1 cellular context compared by ENCODE assay signal in the genomic region with DNA sequence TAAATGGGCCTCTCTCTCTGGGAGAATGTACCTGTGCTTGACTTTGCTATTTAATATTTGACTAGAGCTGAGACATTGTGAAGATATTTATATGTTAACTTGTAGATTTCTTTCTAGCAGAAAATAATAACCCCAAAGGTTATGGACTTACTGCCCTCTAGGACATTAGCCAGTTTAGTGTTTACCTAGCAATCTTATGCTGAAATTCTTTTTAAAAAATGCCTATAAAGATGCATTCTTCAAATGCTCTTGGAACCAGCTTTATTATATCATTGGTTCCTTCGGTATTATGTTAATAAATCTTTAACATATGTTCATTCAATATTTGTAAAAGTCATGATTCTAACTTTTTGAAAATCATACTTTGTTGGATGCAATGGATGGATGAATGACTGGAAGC.
TF ChIP-seq lines count a peak whose summit lies in the region.

No MANE protein-coding gene starts in this region.

TF ChIP-seq in A549, 52 proteins besides CTCF, POLR2A, EP300 and RAD21:
- TF ChIP-seq FOXS1 (CRISPR knock-in tag; IDR thresholded peaks at IDR 0.05): no peak
- no peak for TF ChIP-seq HEYL (CRISPR knock-in tag; IDR thresholded peaks at IDR 0.05)
- TF ChIP-seq, protein P1, sequence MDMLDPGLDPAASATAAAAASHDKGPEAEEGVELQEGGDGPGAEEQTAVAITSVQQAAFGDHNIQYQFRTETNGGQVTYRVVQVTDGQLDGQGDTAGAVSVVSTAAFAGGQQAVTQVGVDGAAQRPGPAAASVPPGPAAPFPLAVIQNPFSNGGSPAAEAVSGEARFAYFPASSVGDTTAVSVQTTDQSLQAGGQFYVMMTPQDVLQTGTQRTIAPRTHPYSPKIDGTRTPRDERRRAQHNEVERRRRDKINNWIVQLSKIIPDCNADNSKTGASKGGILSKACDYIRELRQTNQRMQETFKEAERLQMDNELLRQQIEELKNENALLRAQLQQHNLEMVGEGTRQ (IDR thresholded peaks at IDR 0.05): no peak
- no peak for TF ChIP-seq MAZ (IDR thresholded peaks at IDR 0.05; ENCODE audit: borderline replicate concordance, low read depth, low read length)
- peak; percentile 50; the same call in 1 of the 2 replicates for TF ChIP-seq GATA3 (IDR thresholded peaks at IDR 0.05; ENCODE audit: borderline replicate concordance)
- TF ChIP-seq MYC (IDR thresholded peaks at IDR 0.05; ENCODE audit: borderline replicate concordance, low read length): no peak
- no peak for TF ChIP-seq SMC3 (IDR thresholded peaks at IDR 0.05)
- TF ChIP-seq JUN (IDR thresholded peaks at IDR 0.05): no peak
- no peak for TF ChIP-seq HOXA7 (CRISPR knock-in tag; IDR thresholded peaks at IDR 0.05)
- TF ChIP-seq CEBPB (IDR thresholded peaks at IDR 0.05): peak in 1 of 2 experiments; percentile 40; a peak in 1 of 4 replicates
- TF ChIP-seq ZSCAN20 (CRISPR knock-in tag; IDR thresholded peaks at IDR 0.05): no peak
- TF ChIP-seq, protein P2, sequence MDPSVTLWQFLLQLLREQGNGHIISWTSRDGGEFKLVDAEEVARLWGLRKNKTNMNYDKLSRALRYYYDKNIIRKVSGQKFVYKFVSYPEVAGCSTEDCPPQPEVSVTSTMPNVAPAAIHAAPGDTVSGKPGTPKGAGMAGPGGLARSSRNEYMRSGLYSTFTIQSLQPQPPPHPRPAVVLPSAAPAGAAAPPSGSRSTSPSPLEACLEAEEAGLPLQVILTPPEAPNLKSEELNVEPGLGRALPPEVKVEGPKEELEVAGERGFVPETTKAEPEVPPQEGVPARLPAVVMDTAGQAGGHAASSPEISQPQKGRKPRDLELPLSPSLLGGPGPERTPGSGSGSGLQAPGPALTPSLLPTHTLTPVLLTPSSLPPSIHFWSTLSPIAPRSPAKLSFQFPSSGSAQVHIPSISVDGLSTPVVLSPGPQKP (IDR thresholded peaks at IDR 0.05; ENCODE audit: low read depth, low read length): no peak
- no peak for TF ChIP-seq ZNF302 (CRISPR knock-in tag; IDR thresholded peaks at IDR 0.05)
- no peak for TF ChIP-seq ZC3H11A (IDR thresholded peaks at IDR 0.05)
- TF ChIP-seq KDM5A (IDR thresholded peaks at IDR 0.05): no peak
